In genomic region chr11:60874421-60875365, GRCh38 we compare ENCODE assay signal across 27 cellular contexts. TPM values are rescaled to one million over a fixed set of nuclear protein-coding genes. Genes with fewer than 3 reads are reported as not detected.
DNase-seq lines count a peak whose midpoint lies in the region; ATAC-seq and TF ChIP-seq lines count a peak whose summit lies in the region.
"Had no signal": no experiment of that assay in that cellular context is flagged by ENCODE, and none has a peak within 500 bp of the region (broad histone marks: within the 10 kb centered on the region; RNA-seq: fewer than 3 reads in every experiment).

No MANE protein-coding gene starts in this region.

- no peaks in the 10 kb centered on the region for H3K9me3 ChIP-seq in endodermal cell (ENCODE audit: control insufficient read depth, low read length)
- no peaks in the 10 kb centered on the region for H3K9me3 ChIP-seq in gastrocnemius medialis
- H3K9me3 ChIP-seq: neutrophil had no signal

- peak overlapping the region; percentile 87 for H3K27ac Mint-ChIP-seq in activated CD8-positive, alpha-beta T cell treated with anti-CD3 and anti-CD28 coated beads, Interleukin-2, amount 10 ng/mL, durations not matched to agents 7 days and 5 days
- H3K27ac Mint-ChIP-seq in activated CD8-positive, alpha-beta T cell treated with anti-CD3 and anti-CD28 coated beads for 36 hours = no peak overlapping the region
- no peak overlapping the region for H3K27ac Mint-ChIP-seq in endodermal cell
- H3K27ac Mint-ChIP-seq: activated CD4-positive, alpha-beta T cell treated with anti-CD3 and anti-CD28 coated beads, Interleukin-2, amount 10 ng/mL, durations not matched to agents 24 days and 14 days; activated naive CD8-positive, alpha-beta T cell treated with anti-CD3 and anti-CD28 coated beads for 36 hours; activated T-helper 2 cell treated with anti-CD3 and anti-CD28 coated beads, Interferon-gamma antibody, Interleukin-2, Interleukin-4, amounts not matched to agents 10 μg/mL and 5 μg/mL and 100 μg/mL, durations not matched to agents 14 hours and 24 hours and 36 hours; HFFc6 had no signal

- peaks cover 12% of the 10 kb centered on the region for H3K36me3 Mint-ChIP-seq in activated CD8-positive, alpha-beta T cell treated with anti-CD3 and anti-CD28 coated beads, Interleukin-2, amount 10 ng/mL, durations not matched to agents 7 days and 5 days (ENCODE audit: low read depth)
- H3K36me3 Mint-ChIP-seq in activated CD8-positive, alpha-beta T cell treated with anti-CD3 and anti-CD28 coated beads for 36 hours (ENCODE audit: low read depth) = no peaks in the 10 kb centered on the region
- no peaks in the 10 kb centered on the region for H3K36me3 Mint-ChIP-seq in endodermal cell (ENCODE audit: low read depth)
- H3K36me3 Mint-ChIP-seq: activated naive CD8-positive, alpha-beta T cell treated with anti-CD3 and anti-CD28 coated beads for 36 hours had no signal

- H3K4me1 ChIP-seq in endodermal cell (ENCODE audit: control insufficient read depth, insufficient read depth, low read length) (no peaks in the 10 kb centered on the region), gastrocnemius medialis (peaks cover 70 to 74% of the 10 kb centered on the region in 2 donors)

- WGBS in endodermal cell (ENCODE audit: insufficient coverage in 1 of 2, insufficient read length in 1 of 2), 2 experiments = 88 to 90% methylated on average over 6 to 13 of the region's 13 CpGs

- in situ Hi-C loops in gastrocnemius medialis (cut with MboI; ENCODE audit: low sequenced_read_pairs in 4 of 4) = no loop called here

- intact Hi-C loops in activated CD8-positive, alpha-beta T cell treated with anti-CD3 and anti-CD28 coated beads for 36 hours (cut with micrococcal nuclease) = no loop called here
- intact Hi-C loops in gastrocnemius medialis (cut with DNase I; ENCODE audit: low total_unique reads) (no loop called here), Right ventricle myocardium superior (cut with DNase I) (loop anchor here (5.0 kb wide), 1 partner anchor 32 kb away; the partner anchor contains the start of gene CCDC86)

- H3K27ac ChIP-seq in endodermal cell (ENCODE audit: low read depth, low read length) (no peak overlapping the region), gastrocnemius medialis (peak overlapping the region in 2 of 4 donors; percentile 54 to 78)
- H3K27ac ChIP-seq: neutrophil, skin epidermis had no signal

- no peak overlapping the region for H3K4me3 Mint-ChIP-seq in activated CD8-positive, alpha-beta T cell treated with anti-CD3 and anti-CD28 coated beads, Interleukin-2, amount 10 ng/mL, durations not matched to agents 7 days and 5 days
- no peak overlapping the region for H3K4me3 Mint-ChIP-seq in activated CD8-positive, alpha-beta T cell treated with anti-CD3 and anti-CD28 coated beads for 36 hours
- no peak overlapping the region for H3K4me3 Mint-ChIP-seq in endodermal cell
- H3K4me3 Mint-ChIP-seq: activated CD4-positive, alpha-beta T cell treated with anti-CD3 and anti-CD28 coated beads, Interleukin-2, amount 10 ng/mL, durations not matched to agents 24 days and 14 days; activated naive CD8-positive, alpha-beta T cell treated with anti-CD3 and anti-CD28 coated beads for 36 hours; HFFc6 had no signal

- CTCF ChIA-PET in activated CD8-positive, alpha-beta T cell treated with anti-CD3 and anti-CD28 coated beads, Interleukin-2, amount 10 ng/mL, durations not matched to agents 7 days and 5 days (lab: Charles Lee) = interaction anchor here (4.2 to 12.6 kb wide), 3 partner anchors 14 to 43 kb away, joined by 25 to 122 read pairs (median 86); no protein-coding TSS in a partner anchor
- CTCF ChIA-PET in activated CD8-positive, alpha-beta T cell treated with anti-CD3 and anti-CD28 coated beads for 36 hours (lab: Charles Lee) = interaction anchor here (0.8 to 5.0 kb wide), 2 partner anchors 13 to 25 kb away, joined by 3 to 19 read pairs; no protein-coding TSS in a partner anchor

- H3K27me3 Mint-ChIP-seq in activated CD8-positive, alpha-beta T cell treated with anti-CD3 and anti-CD28 coated beads, Interleukin-2, amount 10 ng/mL, durations not matched to agents 7 days and 5 days (ENCODE audit: low read depth) = no peaks in the 10 kb centered on the region
- no peaks in the 10 kb centered on the region for H3K27me3 Mint-ChIP-seq in activated CD8-positive, alpha-beta T cell treated with anti-CD3 and anti-CD28 coated beads for 36 hours
- H3K27me3 Mint-ChIP-seq in endodermal cell (ENCODE audit: insufficient read depth) = no peaks in the 10 kb centered on the region
- H3K27me3 Mint-ChIP-seq: activated CD4-positive, alpha-beta T cell treated with anti-CD3 and anti-CD28 coated beads, Interleukin-2, amount 10 ng/mL, durations not matched to agents 24 days and 14 days; activated naive CD8-positive, alpha-beta T cell treated with anti-CD3 and anti-CD28 coated beads for 36 hours had no signal

- H3K27me3 ChIP-seq in endodermal cell (ENCODE audit: control insufficient read depth, insufficient read depth, low read length, poor library complexity, severe bottlenecking) = no peaks in the 10 kb centered on the region
- no peaks in the 10 kb centered on the region for H3K27me3 ChIP-seq in gastrocnemius medialis
- H3K27me3 ChIP-seq: dorsolateral prefrontal cortex, neutrophil had no signal

- H3K4me3 ChIP-seq in endodermal cell (ENCODE audit: low read length) (no peak overlapping the region), gastrocnemius medialis (no peak overlapping the region)
- H3K4me3 ChIP-seq: dorsolateral prefrontal cortex, skin epidermis had no signal

- no peak for TF ChIP-seq CTCF in activated CD8-positive, alpha-beta T cell treated with anti-CD3 and anti-CD28 coated beads for 36 hours (IDR thresholded peaks at IDR 0.05)
- TF ChIP-seq CTCF in endodermal cell (conservative IDR thresholded peaks at IDR 0.05) (no peak), gastrocnemius medialis (IDR thresholded peaks at IDR 0.05 in 4 of 5, conservative IDR thresholded peaks at IDR 0.05 in 1 of 5) (no peak)

- POLR2A ChIA-PET in activated CD8-positive, alpha-beta T cell treated with anti-CD3 and anti-CD28 coated beads, Interleukin-2, amount 10 ng/mL, durations not matched to agents 7 days and 5 days (lab: Charles Lee) = no interaction called here
- POLR2A ChIA-PET in activated CD8-positive, alpha-beta T cell treated with anti-CD3 and anti-CD28 coated beads for 36 hours (lab: Charles Lee) = interaction anchor here (1.1 kb wide), 1 partner anchor 420 kb away, joined by 6 read pairs; no protein-coding TSS in a partner anchor

- ATAC-seq in activated CD8-positive, alpha-beta T cell treated with anti-CD3 and anti-CD28 coated beads, Interleukin-2, amount 10 ng/mL, durations not matched to agents 7 days and 5 days = no peak
- no peak for ATAC-seq in activated CD8-positive, alpha-beta T cell treated with anti-CD3 and anti-CD28 coated beads for 36 hours
- peak; percentile 33 to 51 for ATAC-seq in gastrocnemius medialis
- ATAC-seq in Right ventricle myocardium superior (ENCODE audit: poor library complexity) = no peak

- no peaks in the 10 kb centered on the region for H3K9me3 Mint-ChIP-seq in activated CD8-positive, alpha-beta T cell treated with anti-CD3 and anti-CD28 coated beads, Interleukin-2, amount 10 ng/mL, durations not matched to agents 7 days and 5 days (ENCODE audit: insufficient read depth)
- no peaks in the 10 kb centered on the region for H3K9me3 Mint-ChIP-seq in activated CD8-positive, alpha-beta T cell treated with anti-CD3 and anti-CD28 coated beads for 36 hours
- H3K9me3 Mint-ChIP-seq in endodermal cell = no peaks in the 10 kb centered on the region
- H3K9me3 Mint-ChIP-seq: activated CD4-positive, alpha-beta T cell treated with anti-CD3 and anti-CD28 coated beads, Interleukin-2, amount 10 ng/mL, durations not matched to agents 24 days and 14 days; activated naive CD8-positive, alpha-beta T cell treated with anti-CD3 and anti-CD28 coated beads for 36 hours; activated T-helper 2 cell treated with anti-CD3 and anti-CD28 coated beads, Interferon-gamma antibody, Interleukin-2, Interleukin-4, amounts not matched to agents 10 μg/mL and 5 μg/mL and 100 μg/mL, durations not matched to agents 14 hours and 24 hours and 36 hours; HFFc6 had no signal

- no peak for DNase-seq in activated CD8-positive, alpha-beta T cell treated with anti-CD3 and anti-CD28 coated beads, Interleukin-2, amount 10 ng/mL, durations not matched to agents 7 days and 5 days
- DNase-seq in activated CD8-positive, alpha-beta T cell treated with anti-CD3 and anti-CD28 coated beads for 36 hours = no peak
- DNase-seq in endodermal cell = peak; percentile 17
- peak; percentile 30 to 56 for DNase-seq in gastrocnemius medialis
- no peak for DNase-seq in hepatic stellate cell (ENCODE audit: low spot score)
- no peak for DNase-seq in Right ventricle myocardium superior
- DNase-seq: activated CD4-positive, alpha-beta T cell treated with anti-CD3 and anti-CD28 coated beads, Interleukin-2, amount 10 ng/mL, durations not matched to agents 24 days and 14 days; activated CD8-positive, alpha-beta memory T cell treated with anti-CD3 and anti-CD28 coated beads, Interleukin-2, amount 50 U/mL, for 4 hours; activated naive CD8-positive, alpha-beta T cell treated with anti-CD3 and anti-CD28 coated beads for 36 hours; AML-193; dorsolateral prefrontal cortex; glutamatergic neuron; HFFc6; IMR-90; kidney glomerular epithelial cell; mammary epithelial cell; NCI-H1048; NCI-H187 treated with DMSO at 0.1 percent for 48 hours; NCI-H526 treated with DMSO at 0.1 percent for 48 hours; RPMI8226; stimulated activated CD4-positive, alpha-beta T cell treated with anti-CD3 and anti-CD28 coated beads, Interleukin-1b, Interleukin-23, amount 100 ng/mL, for 48 hours had no signal

- TF ChIP-seq POLR2A in gastrocnemius medialis (IDR thresholded peaks at IDR 0.05) = no peak

- no peak overlapping the region for H3K9ac ChIP-seq in endodermal cell (ENCODE audit: extremely low read depth, low read length, poor library complexity, severe bottlenecking)

- peaks cover 18% of the 10 kb centered on the region for H3K36me3 ChIP-seq in endodermal cell (ENCODE audit: control insufficient read depth, insufficient read depth, low read length)
- H3K36me3 ChIP-seq in gastrocnemius medialis = no peaks in the 10 kb centered on the region
- H3K36me3 ChIP-seq: neutrophil had no signal

- H3K4me1 Mint-ChIP-seq in activated CD8-positive, alpha-beta T cell treated with anti-CD3 and anti-CD28 coated beads, Interleukin-2, amount 10 ng/mL, durations not matched to agents 7 days and 5 days (ENCODE audit: low read depth) = peaks cover 56% of the 10 kb centered on the region
- peaks cover 28% of the 10 kb centered on the region for H3K4me1 Mint-ChIP-seq in activated CD8-positive, alpha-beta T cell treated with anti-CD3 and anti-CD28 coated beads for 36 hours (ENCODE audit: low read depth)
- peaks cover 4% of the 10 kb centered on the region for H3K4me1 Mint-ChIP-seq in endodermal cell

RNA-seq across cellular contexts. Expression of gene ZP1, which starts 7.4 kb away (rescaled TPM):
- under 1 TPM in 1 of 2 experiments, not detected in 1; 0.34 TPM for total RNA-seq in activated CD8-positive, alpha-beta T cell treated with anti-CD3 and anti-CD28 coated beads, Interleukin-2, amount 10 ng/mL, durations not matched to agents 7 days and 5 days
- not detected for total RNA-seq in activated CD8-positive, alpha-beta T cell treated with anti-CD3 and anti-CD28 coated beads for 36 hours
- not detected for total RNA-seq in endodermal cell
- not detected for polyA plus RNA-seq in endodermal cell (2013, experiment 1 of 2)
- polyA plus RNA-seq in endodermal cell (2013, experiment 2 of 2) = not detected
- total RNA-seq in gastrocnemius medialis = not detected
- total RNA-seq in Right ventricle myocardium superior = not detected
- total RNA-seq: activated CD4-positive, alpha-beta T cell treated with anti-CD3 and anti-CD28 coated beads, Interleukin-2, amount 10 ng/mL, durations not matched to agents 24 days and 14 days; activated naive CD8-positive, alpha-beta T cell treated with anti-CD3 and anti-CD28 coated beads for 36 hours; activated T-helper 2 cell treated with anti-CD3 and anti-CD28 coated beads, Interferon-gamma antibody, Interleukin-2, Interleukin-4, amounts not matched to agents 10 μg/mL and 5 μg/mL and 100 μg/mL, durations not matched to agents 14 hours and 24 hours and 36 hours; mammary epithelial cell; pulmonary artery endothelial cell; T-helper 1 cell treated with Interleukin-12 subunit alpha and Interleukin-12 subunit beta and Interleukin-4 antibody, amounts not matched to agents 30 ng/mL and 1 ng/mL, for 36 hours; ureter had no signal
- polyA plus RNA-seq: mammary epithelial cell had no signal

RNA-seq across cellular contexts. Expression of gene PTGDR2, which starts 18.9 kb away (rescaled TPM):
- total RNA-seq in activated CD8-positive, alpha-beta T cell treated with anti-CD3 and anti-CD28 coated beads, Interleukin-2, amount 10 ng/mL, durations not matched to agents 7 days and 5 days = 1 to 10 TPM; 3.3 to 3.4 TPM
- total RNA-seq in activated CD8-positive, alpha-beta T cell treated with anti-CD3 and anti-CD28 coated beads for 36 hours = under 1 TPM; 0.23 to 0.38 TPM
- total RNA-seq in endodermal cell (under 1 TPM in 1 of 2 donors, not detected in 1; 0.15 TPM), gastrocnemius medialis (1 to 10 TPM in 2 of 4 donors, under 1 TPM in 2; 0.40 to 4.3 (median 1.3) TPM), Right ventricle myocardium superior (3.0 TPM)
- polyA plus RNA-seq in endodermal cell (2013, experiment 1 of 2) = 0.14 TPM
- 0.08 TPM for polyA plus RNA-seq in endodermal cell (2013, experiment 2 of 2)
- total RNA-seq: HFFc6, mammary epithelial cell had no signal

RNA-seq across cellular contexts. Expression of gene PRPF19, which starts 31.7 kb away (rescaled TPM):
- 100 to 1,000 TPM; 161 TPM for total RNA-seq in activated CD8-positive, alpha-beta T cell treated with anti-CD3 and anti-CD28 coated beads, Interleukin-2, amount 10 ng/mL, durations not matched to agents 7 days and 5 days
- 100 to 1,000 TPM; 142 to 150 TPM for total RNA-seq in activated CD8-positive, alpha-beta T cell treated with anti-CD3 and anti-CD28 coated beads for 36 hours
- 100 to 1,000 TPM; 106 to 109 TPM for total RNA-seq in endodermal cell
- 106 TPM for polyA plus RNA-seq in endodermal cell (2013, experiment 1 of 2)
- polyA plus RNA-seq in endodermal cell (2013, experiment 2 of 2) = 102 TPM
- total RNA-seq in gastrocnemius medialis = 10 to 100 TPM; 55.5 to 75.6 (median 71.9) TPM
- 34.0 TPM for total RNA-seq in Right ventricle myocardium superior

RNA-seq across cellular contexts. Expression of gene CCDC86, which starts 32.8 kb away (rescaled TPM):
- total RNA-seq in activated CD8-positive, alpha-beta T cell treated with anti-CD3 and anti-CD28 coated beads, Interleukin-2, amount 10 ng/mL, durations not matched to agents 7 days and 5 days = 10 to 100 TPM; 34.2 to 36.0 TPM
- total RNA-seq in activated CD8-positive, alpha-beta T cell treated with anti-CD3 and anti-CD28 coated beads for 36 hours = 10 to 100 TPM; 48.1 to 51.4 TPM
- total RNA-seq in endodermal cell (10 to 100 TPM; 22.4 to 27.9 TPM), gastrocnemius medialis (10 to 100 TPM; 23.8 to 36.2 (median 33.2) TPM), Right ventricle myocardium superior (8.4 TPM)
- 22.9 TPM for polyA plus RNA-seq in endodermal cell (2013, experiment 1 of 2)
- 22.8 TPM for polyA plus RNA-seq in endodermal cell (2013, experiment 2 of 2)

RNA-seq across cellular contexts. Expression of gene TMEM109, which starts 39.3 kb away (rescaled TPM):
- 100 to 1,000 TPM; 136 to 139 TPM for total RNA-seq in activated CD8-positive, alpha-beta T cell treated with anti-CD3 and anti-CD28 coated beads, Interleukin-2, amount 10 ng/mL, durations not matched to agents 7 days and 5 days
- 100 to 1,000 TPM in 1 of 2 experiments, 10 to 100 TPM in 1; 93.2 to 101 TPM for total RNA-seq in activated CD8-positive, alpha-beta T cell treated with anti-CD3 and anti-CD28 coated beads for 36 hours
- total RNA-seq in endodermal cell = 10 to 100 TPM; 41.4 to 56.8 TPM
- 57.8 TPM for polyA plus RNA-seq in endodermal cell (2013, experiment 1 of 2)
- 55.8 TPM for polyA plus RNA-seq in endodermal cell (2013, experiment 2 of 2)
- 100 to 1,000 TPM in 2 of 4 donors, 10 to 100 TPM in 2; 56.5 to 105 (median 82.6) TPM for total RNA-seq in gastrocnemius medialis
- total RNA-seq in Right ventricle myocardium superior = 82.2 TPM

Comparison
In these comparisons a context has a peak if more than half of its experiments do, and no peak if none do; other contexts are left out.
1. ATAC-seq: peak in gastrocnemius medialis (2 of 2); none in activated CD8-positive, alpha-beta T cell treated with anti-CD3 and anti-CD28 coated beads, Interleukin-2, amount 10 ng/mL, durations not matched to agents 7 days and 5 days (single experiment), activated CD8-positive, alpha-beta T cell treated with anti-CD3 and anti-CD28 coated beads for 36 hours (single experiment) and Right ventricle myocardium superior (single experiment).
2. DNase-seq: peak in endodermal cell (single experiment) and gastrocnemius medialis (2 of 2); none in activated CD8-positive, alpha-beta T cell treated with anti-CD3 and anti-CD28 coated beads, Interleukin-2, amount 10 ng/mL, durations not matched to agents 7 days and 5 days (single experiment), activated CD8-positive, alpha-beta T cell treated with anti-CD3 and anti-CD28 coated beads for 36 hours (single experiment), hepatic stellate cell (single experiment) and Right ventricle myocardium superior (single experiment).